8 cellular contexts compared by ENCODE assay signal in genomic region chr11:67118801-67119576, GRCh38. TPM values are rescaled to one million over a fixed set of nuclear protein-coding genes. Genes with fewer than 3 reads are reported as not detected.
DNase-seq lines count a peak whose midpoint lies in the region; ATAC-seq and TF ChIP-seq lines count a peak whose summit lies in the region.

Gene KDM2A, plus strand, starts transcription at chr11:67119263. Its CDS starts 2,054 bp downstream, at chr11:67121317.

- peak within 1 kb of the TSS; percentile 84 to 98 (median 92) for H3K27ac Mint-ChIP-seq in nephron

- peaks cover 8% of the 10 kb centered on the region for H3K4me1 ChIP-seq in HAP-1

- in situ Hi-C loops in HAP-1 (cut with MboI; ENCODE audit: low sequenced_read_pairs), result no loop called here

- TF ChIP-seq CTCF in fibroblast of the aortic adventitia (IDR thresholded peaks at IDR 0.05; ENCODE audit: insufficient read depth, low read length) (no peak), nephron (IDR thresholded peaks at IDR 0.05; ENCODE audit: unreplicated experiment in 3 of 3) (peak in 2 of 3 experiments; percentile 8 to 36)

- H3K36me3 ChIP-seq in HAP-1 (replicated peaks) (peaks cover 6% of the 10 kb centered on the region), MG63 (peaks cover 24% of the 10 kb centered on the region)

- H3K4me1 Mint-ChIP-seq in nephron, result peaks cover 32% of the 10 kb centered on the region

- DNase-seq in ELF-1 (ENCODE audit: low read depth, low spot score), result peak; percentile 95
- DNase-seq in HAP-1 (ENCODE audit: low spot score in 2 of 2), result peak; percentile 97 to 100
- peak; percentile 98 for DNase-seq in MG63
- DNase-seq in SHP77 treated with DMSO at 0.1 percent for 48 hours (lab: John Stamatoyannopoulos, UW), result peak; percentile 98
- DNase-seq in activated effector memory CD4-positive, alpha-beta T cell treated with anti-CD3 and anti-CD28 coated beads, Interleukin-2, amount 50 U/mL, for 16 hours, result peak; percentile 99
- DNase-seq in fibroblast of the aortic adventitia (ENCODE audit: low read depth), result peak; percentile 97
- DNase-seq in stimulated activated naive CD8-positive, alpha-beta T cell treated with anti-CD3 and anti-CD28 coated beads, Interleukin-15, Interleukin-2, amounts not matched to agents 100 U/mL and 50 U/mL, for 24 hours, result peak; percentile 99

- H3K27me3 ChIP-seq in HAP-1 (ENCODE audit: low read depth) (no peaks in the 10 kb centered on the region), MG63 (no peaks in the 10 kb centered on the region)

- H3K9me3 ChIP-seq in HAP-1 (no peaks in the 10 kb centered on the region), MG63 (no peaks in the 10 kb centered on the region)

- H3K4me3 ChIP-seq in HAP-1 (peak within 1 kb of the TSS; percentile 99), MG63 (peak within 1 kb of the TSS; percentile 96), fibroblast of the aortic adventitia (ENCODE audit: low read depth, low read length) (peak within 1 kb of the TSS; percentile 94)

- H3K27me3 Mint-ChIP-seq in nephron (ENCODE audit: low read depth), result no peaks in the 10 kb centered on the region

- ATAC-seq in stimulated activated naive CD8-positive, alpha-beta T cell treated with anti-CD3 and anti-CD28 coated beads, Interleukin-15, Interleukin-2, amounts not matched to agents 100 U/mL and 50 U/mL, for 24 hours, result peak; percentile 86

- H3K4me3 Mint-ChIP-seq in nephron, result peak within 1 kb of the TSS; percentile 98 to 100 (median 99)

- H3K36me3 Mint-ChIP-seq in nephron (ENCODE audit: low read depth), result peaks cover 12% of the 10 kb centered on the region

- no peaks in the 10 kb centered on the region for H3K9me3 Mint-ChIP-seq in nephron

RNA-seq across cellular contexts. Expression of gene KDM2A, which starts in this region (rescaled TPM):
- 11.8 and 16.7 TPM in 2 replicates for total RNA-seq in MG63 (2014; rRNA removed; shearing (Covaris generic); ENCODE audit: low replicate concordance)
- total RNA-seq in fibroblast of the aortic adventitia (ENCODE audit: low replicate concordance), result 51.4 and 56.8 TPM in 2 replicates

Comparison
In these comparisons a context has a peak if more than half of its experiments do, and no peak if none do; other contexts are left out.
1. Peak in every context shown above with its lines: DNase-seq, ATAC-seq and H3K4me3 ChIP-seq.